Comparison of ENCODE assay signal across 27 cellular contexts in genomic region chr1:197234581-197234980, GRCh38. TPM values are rescaled to one million over a fixed set of nuclear protein-coding genes. Genes with fewer than 3 reads are reported as not detected.
A peak's percentile ranks its signal among the peaks of the same experiment; 100 is the strongest.
DNase-seq lines count a peak whose midpoint lies in the region; ATAC-seq and TF ChIP-seq lines count a peak whose summit lies in the region.
"Had no signal": no experiment of that assay in that cellular context is flagged by ENCODE, and none has a peak within 500 bp of the region (broad histone marks: within the 10 kb centered on the region; RNA-seq: fewer than 3 reads in every experiment).

No MANE protein-coding gene starts in this region.

- ATAC-seq in Right ventricle myocardium inferior (peak; percentile 42), sciatic nerve (no peak), GM21360 (IDR thresholded peaks at IDR 0.05; ENCODE audit: unreplicated experiment) (no peak)
- ATAC-seq: GM12878, PC-3 had no signal

- H3K27ac ChIP-seq in right atrium auricular region: no peak overlapping the region
- peak overlapping the region in 31 of 59 donors; percentile 2 to 69 (median 44) for H3K27ac ChIP-seq in dorsolateral prefrontal cortex
- H3K27ac ChIP-seq: 22Rv1, GM23248, RWPE1, SJSA1 had no signal

- H3K4me1 ChIP-seq in right atrium auricular region: no peaks in the 10 kb centered on the region
- H3K4me1 ChIP-seq: Caco-2, SJSA1 had no signal

- no peaks in the 10 kb centered on the region for H3K9me3 ChIP-seq in right atrium auricular region
- H3K9me3 ChIP-seq: Caco-2, MG63, SJSA1 had no signal

- H3K36me3 ChIP-seq in right atrium auricular region: no peaks in the 10 kb centered on the region
- H3K36me3 ChIP-seq: MG63, SJSA1 had no signal

- H3K4me3 ChIP-seq in right atrium auricular region (no peak overlapping the region), dorsolateral prefrontal cortex (no peak overlapping the region)
- H3K4me3 ChIP-seq: GM12878, GM23248, MG63, SJSA1 had no signal

- DNase-seq in Right ventricle myocardium inferior (ENCODE audit: missing footprints): no peak
- no peak for DNase-seq in right atrium auricular region (ENCODE audit: low spot score)
- peak in 1 of 10 donors; percentile 17 for DNase-seq in dorsolateral prefrontal cortex
- peak; percentile 24 for DNase-seq in middle frontal gyrus (ENCODE audit: extremely low spot score, low spot score)
- DNase-seq in superior temporal gyrus (ENCODE audit: extremely low spot score): peak; percentile 81
- DNase-seq in sciatic nerve (ENCODE audit: low spot score): no peak
- no peak for DNase-seq in ureter (ENCODE audit: low spot score)
- DNase-seq: Caco-2; CD4-positive, CD25-positive, alpha-beta regulatory T cell; GF-D8; GM23248; HCEC 1CT; Kasumi-1; MG63; NCI-H1048; NCI-H1436; NCI-H1930; NCI-H226; NCI-H524; PC-3 had no signal

- no peak for TF ChIP-seq CTCF in right atrium auricular region (IDR thresholded peaks at IDR 0.05)
- no peak for TF ChIP-seq CTCF in dorsolateral prefrontal cortex (IDR thresholded peaks at IDR 0.05 in 54 of 56, conservative IDR thresholded peaks at IDR 0.05 in 2 of 56; ENCODE audit: low read depth in 1 of 56, partially characterized antibody in 56 of 56)

- intact Hi-C loops in Right ventricle myocardium inferior (cut with DNase I) (no loop called here), dorsolateral prefrontal cortex (cut with DNase I) (no loop called here), sciatic nerve (cut with DNase I) (no loop called here)

- H3K27me3 ChIP-seq in right atrium auricular region (no peaks in the 10 kb centered on the region), dorsolateral prefrontal cortex (no peaks in the 10 kb centered on the region)
- H3K27me3 ChIP-seq: MG63, SJSA1 had no signal

RNA-seq across cellular contexts. Expression of gene CRB1, which starts 33.5 kb away (rescaled TPM):
- 0.16 TPM for total RNA-seq in Right ventricle myocardium inferior
- under 1 TPM; 0.11 to 0.75 TPM for total RNA-seq in right atrium auricular region
- total RNA-seq in dorsolateral prefrontal cortex: 10 to 100 TPM; 12.9 to 50.8 (median 23.3) TPM
- total RNA-seq in sciatic nerve: 0.94 TPM
- total RNA-seq in ureter: 0.18 TPM
- total RNA-seq: B cell; Caco-2; CD4-positive, CD25-positive, alpha-beta regulatory T cell; Daoy had no signal

RNA-seq across cellular contexts. Expression of gene ZBTB41, which starts 33.5 kb away (rescaled TPM):
- total RNA-seq in Right ventricle myocardium inferior (8.6 TPM), right atrium auricular region (1 to 10 TPM; 5.9 to 8.0 TPM), dorsolateral prefrontal cortex (10 to 100 TPM; 23.4 to 36.9 (median 30.6) TPM), sciatic nerve (18.4 TPM), ureter (13.4 TPM)

Comparison
In these comparisons a context has a peak if more than half of its experiments do, and no peak if none do; other contexts are left out.
1. DNase-seq: peak in middle frontal gyrus (single experiment) and superior temporal gyrus (single experiment); none in Right ventricle myocardium inferior (single experiment), right atrium auricular region (single experiment), sciatic nerve (single experiment) and ureter (single experiment).
2. H3K27ac ChIP-seq: peak in dorsolateral prefrontal cortex (31 of 59); none in right atrium auricular region (0 of 2).